ENCODE assay signal across 23 cellular contexts in genomic region chr10:7194571-7194970, GRCh38.
DNase-seq lines count a peak whose midpoint lies in the region; ATAC-seq and TF ChIP-seq lines count a peak whose summit lies in the region.
"Had no signal": no experiment of that assay in that cellular context is flagged by ENCODE, and none has a peak within 500 bp of the region (broad histone marks: within the 10 kb centered on the region; RNA-seq: fewer than 3 reads in every experiment).

No MANE protein-coding gene starts in this region.

- H3K9me3 Mint-ChIP-seq in activated CD4-positive, alpha-beta memory T cell treated with anti-CD3 and anti-CD28 coated beads, Interleukin-2, amount 10 ng/mL, durations not matched to agents 7 days and 5 days = peaks cover 12% of the 10 kb centered on the region
- peaks cover 15% of the 10 kb centered on the region for H3K9me3 Mint-ChIP-seq in activated CD4-positive, alpha-beta memory T cell treated with anti-CD3 and anti-CD28 coated beads for 36 hours
- H3K9me3 Mint-ChIP-seq in CD4-positive, CD25-positive, alpha-beta regulatory T cell = peaks cover 0 to 3% (median 0%) of the 10 kb centered on the region in 7 donors
- H3K9me3 Mint-ChIP-seq in activated CD8-positive, alpha-beta T cell treated with anti-CD3 and anti-CD28 coated beads, Interleukin-2, amount 10 ng/mL, durations not matched to agents 7 days and 5 days (ENCODE audit: insufficient read depth) = peaks cover 12% of the 10 kb centered on the region
- H3K9me3 Mint-ChIP-seq in effector memory CD8-positive, alpha-beta T cell = no peaks in the 10 kb centered on the region

- no peak for TF ChIP-seq CTCF in foreskin keratinocyte (conservative IDR thresholded peaks at IDR 0.05)

- H3K36me3 Mint-ChIP-seq in activated CD4-positive, alpha-beta memory T cell treated with anti-CD3 and anti-CD28 coated beads, Interleukin-2, amount 10 ng/mL, durations not matched to agents 7 days and 5 days (ENCODE audit: low read depth) = peaks cover 79% of the 10 kb centered on the region
- peaks cover 57% of the 10 kb centered on the region for H3K36me3 Mint-ChIP-seq in activated CD4-positive, alpha-beta memory T cell treated with anti-CD3 and anti-CD28 coated beads for 36 hours
- H3K36me3 Mint-ChIP-seq in CD4-positive, CD25-positive, alpha-beta regulatory T cell = peaks cover 41% of the 10 kb centered on the region
- H3K36me3 Mint-ChIP-seq in activated CD8-positive, alpha-beta T cell treated with anti-CD3 and anti-CD28 coated beads, Interleukin-2, amount 10 ng/mL, durations not matched to agents 7 days and 5 days (ENCODE audit: low read depth) = peaks cover 88% of the 10 kb centered on the region
- H3K36me3 Mint-ChIP-seq in effector memory CD8-positive, alpha-beta T cell (ENCODE audit: insufficient read depth) = peaks cover 41% of the 10 kb centered on the region

- CTCF ChIA-PET in activated CD4-positive, alpha-beta memory T cell treated with anti-CD3 and anti-CD28 coated beads, Interleukin-2, amount 10 ng/mL, durations not matched to agents 7 days and 5 days (lab: Charles Lee) = interaction anchor here (0.6 kb wide), 1 partner anchor 182 kb away, joined by 3 read pairs; no protein-coding TSS in a partner anchor
- CTCF ChIA-PET in activated CD4-positive, alpha-beta memory T cell treated with anti-CD3 and anti-CD28 coated beads for 36 hours (lab: Charles Lee) = interaction anchor here (0.6 to 0.7 kb wide), 3 partner anchors 34 to 263 kb away, joined by 3 read pairs; no protein-coding TSS in a partner anchor
- CTCF ChIA-PET in activated CD8-positive, alpha-beta T cell treated with anti-CD3 and anti-CD28 coated beads, Interleukin-2, amount 10 ng/mL, durations not matched to agents 7 days and 5 days (lab: Charles Lee) = interaction anchor here (1.1 to 1.6 kb wide), 3 partner anchors 73 to 274 kb away, joined by 3 to 6 read pairs (median 3); no protein-coding TSS in a partner anchor

- H3K27me3 Mint-ChIP-seq in activated CD4-positive, alpha-beta memory T cell treated with anti-CD3 and anti-CD28 coated beads, Interleukin-2, amount 10 ng/mL, durations not matched to agents 7 days and 5 days = no peaks in the 10 kb centered on the region
- H3K27me3 Mint-ChIP-seq in activated CD4-positive, alpha-beta memory T cell treated with anti-CD3 and anti-CD28 coated beads for 36 hours = no peaks in the 10 kb centered on the region
- peaks cover 2% of the 10 kb centered on the region for H3K27me3 Mint-ChIP-seq in CD4-positive, CD25-positive, alpha-beta regulatory T cell
- no peaks in the 10 kb centered on the region for H3K27me3 Mint-ChIP-seq in activated CD8-positive, alpha-beta T cell treated with anti-CD3 and anti-CD28 coated beads, Interleukin-2, amount 10 ng/mL, durations not matched to agents 7 days and 5 days (ENCODE audit: low read depth)
- no peaks in the 10 kb centered on the region for H3K27me3 Mint-ChIP-seq in effector memory CD8-positive, alpha-beta T cell
- H3K27me3 Mint-ChIP-seq: activated B cell treated with CpG ODN at 0.5 μM for 24 hours; activated T-cell treated with anti-CD3 and anti-CD28 coated beads, Interleukin-2, amount 50 U/mL, for 24 hours had no signal

- H3K4me3 Mint-ChIP-seq in activated CD4-positive, alpha-beta memory T cell treated with anti-CD3 and anti-CD28 coated beads, Interleukin-2, amount 10 ng/mL, durations not matched to agents 7 days and 5 days = no peak overlapping the region
- no peak overlapping the region for H3K4me3 Mint-ChIP-seq in activated CD4-positive, alpha-beta memory T cell treated with anti-CD3 and anti-CD28 coated beads for 36 hours
- peak overlapping the region in 2 of 4 donors; percentile 60 to 66 for H3K4me3 Mint-ChIP-seq in CD4-positive, CD25-positive, alpha-beta regulatory T cell
- H3K4me3 Mint-ChIP-seq in activated CD8-positive, alpha-beta T cell treated with anti-CD3 and anti-CD28 coated beads, Interleukin-2, amount 10 ng/mL, durations not matched to agents 7 days and 5 days = no peak overlapping the region
- H3K4me3 Mint-ChIP-seq in effector memory CD8-positive, alpha-beta T cell = peak overlapping the region in 1 of 2 donors; percentile 72
- H3K4me3 Mint-ChIP-seq: activated B cell treated with CpG ODN at 0.5 μM for 24 hours, type B pancreatic cell had no signal

- intact Hi-C loops in activated CD4-positive, alpha-beta memory T cell treated with anti-CD3 and anti-CD28 coated beads for 36 hours (cut with micrococcal nuclease) = loop anchor here (5.0 kb wide), 2 partner anchors 37 to 63 kb away; no protein-coding TSS in a partner anchor

- ATAC-seq in CD4-positive, CD25-positive, alpha-beta regulatory T cell (ENCODE audit: low read depth in 2 of 2) = no peak
- ATAC-seq in activated CD8-positive, alpha-beta T cell treated with anti-CD3 and anti-CD28 coated beads, Interleukin-2, amount 10 ng/mL, durations not matched to agents 7 days and 5 days = no peak
- no peak for ATAC-seq in effector memory CD8-positive, alpha-beta T cell (replicated peaks)
- no peak for ATAC-seq in foreskin keratinocyte
- ATAC-seq: left lung had no signal

- peaks cover 44% of the 10 kb centered on the region for H3K4me1 Mint-ChIP-seq in activated CD4-positive, alpha-beta memory T cell treated with anti-CD3 and anti-CD28 coated beads, Interleukin-2, amount 10 ng/mL, durations not matched to agents 7 days and 5 days
- peaks cover 52% of the 10 kb centered on the region for H3K4me1 Mint-ChIP-seq in activated CD4-positive, alpha-beta memory T cell treated with anti-CD3 and anti-CD28 coated beads for 36 hours (ENCODE audit: low read depth)
- peaks cover 14 to 83% (median 55%) of the 10 kb centered on the region in 4 donors for H3K4me1 Mint-ChIP-seq in CD4-positive, CD25-positive, alpha-beta regulatory T cell
- peaks cover 61% of the 10 kb centered on the region for H3K4me1 Mint-ChIP-seq in activated CD8-positive, alpha-beta T cell treated with anti-CD3 and anti-CD28 coated beads, Interleukin-2, amount 10 ng/mL, durations not matched to agents 7 days and 5 days (ENCODE audit: low read depth)
- peaks cover 27 to 35% of the 10 kb centered on the region in 2 donors for H3K4me1 Mint-ChIP-seq in effector memory CD8-positive, alpha-beta T cell (ENCODE audit: low read depth in 2 of 2)

- peaks cover 7% of the 10 kb centered on the region for H3K36me3 ChIP-seq in CD4-positive, CD25-positive, alpha-beta regulatory T cell (ENCODE audit: control insufficient read depth, insufficient read depth, low read length)
- H3K36me3 ChIP-seq: MG63 had no signal

- peak overlapping the region; percentile 96 for H3K27ac Mint-ChIP-seq in activated CD4-positive, alpha-beta memory T cell treated with anti-CD3 and anti-CD28 coated beads, Interleukin-2, amount 10 ng/mL, durations not matched to agents 7 days and 5 days
- no peak overlapping the region for H3K27ac Mint-ChIP-seq in activated CD4-positive, alpha-beta memory T cell treated with anti-CD3 and anti-CD28 coated beads for 36 hours
- H3K27ac Mint-ChIP-seq in CD4-positive, CD25-positive, alpha-beta regulatory T cell = peak overlapping the region; percentile 88 to 97 (median 94)
- peak overlapping the region; percentile 93 for H3K27ac Mint-ChIP-seq in activated CD8-positive, alpha-beta T cell treated with anti-CD3 and anti-CD28 coated beads, Interleukin-2, amount 10 ng/mL, durations not matched to agents 7 days and 5 days
- peak overlapping the region; percentile 76 to 94 for H3K27ac Mint-ChIP-seq in effector memory CD8-positive, alpha-beta T cell
- H3K27ac Mint-ChIP-seq: activated B cell treated with CpG ODN at 0.5 μM for 24 hours, type B pancreatic cell had no signal

- peaks cover 48% of the 10 kb centered on the region for H3K4me1 ChIP-seq in CD4-positive, CD25-positive, alpha-beta regulatory T cell (ENCODE audit: control insufficient read depth, insufficient read depth, low read length, poor library complexity, severe bottlenecking)
- no peaks in the 10 kb centered on the region for H3K4me1 ChIP-seq in foreskin keratinocyte
- H3K4me1 ChIP-seq: left lung had no signal

- peak overlapping the region; percentile 83 for H3K27ac ChIP-seq in CD4-positive, CD25-positive, alpha-beta regulatory T cell (ENCODE audit: insufficient read depth, low read length, poor library complexity, severe bottlenecking)
- no peak overlapping the region for H3K27ac ChIP-seq in foreskin keratinocyte
- H3K27ac ChIP-seq: BLaER1, left lung, PC-9 had no signal

- H3K9me3 ChIP-seq in CD4-positive, CD25-positive, alpha-beta regulatory T cell (ENCODE audit: control insufficient read depth in 2 of 2, low read length in 2 of 2) = no peaks in the 10 kb centered on the region
- H3K9me3 ChIP-seq: MG63 had no signal

- peak overlapping the region; percentile 19 for H3K4me3 ChIP-seq in CD4-positive, CD25-positive, alpha-beta regulatory T cell (ENCODE audit: low read depth, low read length)
- H3K4me3 ChIP-seq: BLaER1, left lung, MG63, PC-9 had no signal

- no peaks in the 10 kb centered on the region for H3K27me3 ChIP-seq in CD4-positive, CD25-positive, alpha-beta regulatory T cell (ENCODE audit: control insufficient read depth, insufficient read depth, low read length)
- no peaks in the 10 kb centered on the region for H3K27me3 ChIP-seq in foreskin keratinocyte
- H3K27me3 ChIP-seq: BLaER1, left lung, MG63 had no signal

- POLR2A ChIA-PET in activated CD4-positive, alpha-beta memory T cell treated with anti-CD3 and anti-CD28 coated beads, Interleukin-2, amount 10 ng/mL, durations not matched to agents 7 days and 5 days (lab: Charles Lee) = no interaction called here
- POLR2A ChIA-PET in activated CD4-positive, alpha-beta memory T cell treated with anti-CD3 and anti-CD28 coated beads for 36 hours (lab: Charles Lee) = no interaction called here
- POLR2A ChIA-PET in activated CD8-positive, alpha-beta T cell treated with anti-CD3 and anti-CD28 coated beads, Interleukin-2, amount 10 ng/mL, durations not matched to agents 7 days and 5 days (lab: Charles Lee) = interaction anchor here (0.7 kb wide), 1 partner anchor 593 kb away, joined by 3 read pairs; the partner anchor contains the start of gene KIN

- no peak for DNase-seq in activated CD4-positive, alpha-beta memory T cell treated with anti-CD3 and anti-CD28 coated beads, Interleukin-2, amount 10 ng/mL, durations not matched to agents 7 days and 5 days
- no peak for DNase-seq in activated CD4-positive, alpha-beta memory T cell treated with anti-CD3 and anti-CD28 coated beads for 36 hours
- no peak for DNase-seq in CD4-positive, CD25-positive, alpha-beta regulatory T cell
- DNase-seq in activated CD8-positive, alpha-beta T cell treated with anti-CD3 and anti-CD28 coated beads, Interleukin-2, amount 10 ng/mL, durations not matched to agents 7 days and 5 days = no peak
- DNase-seq in effector memory CD8-positive, alpha-beta T cell = no peak
- no peak for DNase-seq in activated CD8-positive, alpha-beta memory T cell treated with anti-CD3 and anti-CD28 coated beads, Interleukin-2, amount 50 U/mL, for 4 hours
- DNase-seq in SKM-1 (lab: John Stamatoyannopoulos, UW; ENCODE audit: unreplicated experiment) = no peak
- no peak for DNase-seq in foreskin keratinocyte
- DNase-seq: activated B cell treated with CpG ODN at 0.5 μM for 24 hours; activated T-cell treated with anti-CD3 and anti-CD28 coated beads, Interleukin-2, amount 50 U/mL, for 24 hours; Calu3; DND-41; HCEC 1CT; KG1; left lung; MG63; NCI-H1105 treated with DMSO at 0.1 percent for 48 hours; NCI-H1930; NCI-H524; PC-9; SHP77 had no signal
